ENCODE assay signal across 1 cellular context in genomic region chr22:22479999-22480532, GRCh38.
A peak's percentile ranks its signal among the peaks of the same experiment; 100 is the strongest.
TF ChIP-seq lines count a peak whose summit lies in the region.

No MANE protein-coding gene starts in this region.

TF ChIP-seq in K562, 482 proteins besides CTCF, POLR2A, EP300 and RAD21 (continued from another document and continues in another):
- no peak for TF ChIP-seq NCOA2 (IDR thresholded peaks at IDR 0.05; ENCODE audit: partially characterized antibody in 2 of 2)
- TF ChIP-seq ZNF324 (CRISPR knock-in tag; IDR thresholded peaks at IDR 0.05), result no peak
- TF ChIP-seq NR1H2 (CRISPR knock-in tag; IDR thresholded peaks at IDR 0.05), result no peak
- TF ChIP-seq ZNF395 (CRISPR knock-in tag; IDR thresholded peaks at IDR 0.05), result no peak
- no peak for TF ChIP-seq ELF2 (CRISPR knock-in tag; IDR thresholded peaks at IDR 0.05)
- TF ChIP-seq SRSF7 (optimal IDR thresholded peaks at IDR 0.05; ENCODE audit: low read depth, low read length), result no peak
- TF ChIP-seq ZNF717 (CRISPR knock-in tag; IDR thresholded peaks at IDR 0.05), result no peak
- TF ChIP-seq NFE2L1 (tag; IDR thresholded peaks at IDR 0.05; ENCODE audit: borderline replicate concordance, low read depth), result no peak
- no peak for TF ChIP-seq SP2 (IDR thresholded peaks at IDR 0.05; ENCODE audit: extremely low read depth, low read depth, low read length, poor library complexity, severe bottlenecking)
- TF ChIP-seq ZNF507 (tag; conservative IDR thresholded peaks at IDR 0.05), result no peak
- TF ChIP-seq ZSCAN32 (CRISPR knock-in tag; IDR thresholded peaks at IDR 0.05), result 0 out of 2 replicates have a peak, but pooled peaks have one; percentile 62
- TF ChIP-seq ZNF431 (CRISPR knock-in tag; IDR thresholded peaks at IDR 0.05), result peak; percentile 25; the same call in 1 of the 2 replicates
- TF ChIP-seq ZC3H8 (IDR thresholded peaks at IDR 0.05), result no peak
- no peak for TF ChIP-seq ZFPM2 (CRISPR knock-in tag; IDR thresholded peaks at IDR 0.05)
- no peak for TF ChIP-seq KLF6 (CRISPR knock-in tag; IDR thresholded peaks at IDR 0.05; ENCODE audit: borderline replicate concordance)
- no peak for TF ChIP-seq ADNP (tag; IDR thresholded peaks at IDR 0.05)
- TF ChIP-seq SLC30A9 (CRISPR knock-in tag; IDR thresholded peaks at IDR 0.05), result no peak
- TF ChIP-seq VEZF1 (CRISPR knock-in tag; IDR thresholded peaks at IDR 0.05), result no peak
- no peak for TF ChIP-seq ZNF280B (CRISPR knock-in tag; IDR thresholded peaks at IDR 0.05)
- TF ChIP-seq KAT7 (CRISPR knock-in tag; IDR thresholded peaks at IDR 0.05; ENCODE audit: borderline replicate concordance), result no peak
- TF ChIP-seq ZBTB8A (IDR thresholded peaks at IDR 0.05; ENCODE audit: partially characterized antibody), result no peak
- TF ChIP-seq BRF2 (IDR thresholded peaks at IDR 0.05; ENCODE audit: borderline replicate concordance, insufficient read depth, insufficient read length), result no peak
- no peak for TF ChIP-seq ZBTB49 (CRISPR knock-in tag; IDR thresholded peaks at IDR 0.05; ENCODE audit: borderline replicate concordance)
- no peak for TF ChIP-seq REST (CRISPR knock-in tag; IDR thresholded peaks at IDR 0.05; ENCODE audit: low read depth)
- no peak for TF ChIP-seq ZBTB40 (IDR thresholded peaks at IDR 0.05)
- TF ChIP-seq ZBTB40 (CRISPR knock-in tag; IDR thresholded peaks at IDR 0.05), result no peak
- no peak for TF ChIP-seq KLF10 (CRISPR knock-in tag; IDR thresholded peaks at IDR 0.05)
- TF ChIP-seq ZNF316 (IDR thresholded peaks at IDR 0.05), result no peak
- TF ChIP-seq ELF4 (CRISPR knock-in tag; IDR thresholded peaks at IDR 0.05), result 0 out of 2 replicates have a peak, but pooled peaks have one; percentile 74
- no peak for TF ChIP-seq ZNF589 (CRISPR knock-in tag; IDR thresholded peaks at IDR 0.05; ENCODE audit: low read depth)
- TF ChIP-seq ZNF263 (CRISPR knock-in tag; IDR thresholded peaks at IDR 0.05; ENCODE audit: borderline replicate concordance), result peak; percentile 50; the same call in 1 of the 2 replicates
- TF ChIP-seq BRD9 (IDR thresholded peaks at IDR 0.05; ENCODE audit: low read depth, partially characterized antibody), result no peak
- no peak for TF ChIP-seq SIRT6 (IDR thresholded peaks at IDR 0.05; ENCODE audit: low read depth, low read length)
- TF ChIP-seq CHD1 (IDR thresholded peaks at IDR 0.05; ENCODE audit: low read length), result no peak
- no peak for TF ChIP-seq MEF2A (IDR thresholded peaks at IDR 0.05; ENCODE audit: control insufficient read depth, low read depth, low read length)
- TF ChIP-seq NFIC (IDR thresholded peaks at IDR 0.05), result no peak
- TF ChIP-seq ZC3H11A (IDR thresholded peaks at IDR 0.05; ENCODE audit: low read depth, low read length), result no peak
- TF ChIP-seq ZNF586 (CRISPR knock-in tag; conservative IDR thresholded peaks at IDR 0.05), result no peak
- TF ChIP-seq HIVEP1 (CRISPR knock-in tag; IDR thresholded peaks at IDR 0.05), result peak; percentile 62; the same call in 1 of the 2 replicates
- TF ChIP-seq STAT5B (CRISPR knock-in tag; IDR thresholded peaks at IDR 0.05), result no peak
- TF ChIP-seq MYC (IDR thresholded peaks at IDR 0.05; ENCODE audit: low read depth, low read length), result no peak
- no peak for TF ChIP-seq MYC (CRISPR knock-in tag; IDR thresholded peaks at IDR 0.05; ENCODE audit: borderline replicate concordance, low read depth)
- peak; percentile 54; the same call in 1 of the 2 replicates for TF ChIP-seq HDAC8 (tag; IDR thresholded peaks at IDR 0.05)
- no peak for TF ChIP-seq PRPF4 (IDR thresholded peaks at IDR 0.05; ENCODE audit: insufficient read depth, low read depth, low read length, poor library complexity, severe bottlenecking)
- TF ChIP-seq SMARCB1 (IDR thresholded peaks at IDR 0.05; ENCODE audit: insufficient read length, low read depth), result no peak
- TF ChIP-seq LEF1 (IDR thresholded peaks at IDR 0.05), result no peak
